ENCODE assay signal across 13 cellular contexts in the genomic region with DNA sequence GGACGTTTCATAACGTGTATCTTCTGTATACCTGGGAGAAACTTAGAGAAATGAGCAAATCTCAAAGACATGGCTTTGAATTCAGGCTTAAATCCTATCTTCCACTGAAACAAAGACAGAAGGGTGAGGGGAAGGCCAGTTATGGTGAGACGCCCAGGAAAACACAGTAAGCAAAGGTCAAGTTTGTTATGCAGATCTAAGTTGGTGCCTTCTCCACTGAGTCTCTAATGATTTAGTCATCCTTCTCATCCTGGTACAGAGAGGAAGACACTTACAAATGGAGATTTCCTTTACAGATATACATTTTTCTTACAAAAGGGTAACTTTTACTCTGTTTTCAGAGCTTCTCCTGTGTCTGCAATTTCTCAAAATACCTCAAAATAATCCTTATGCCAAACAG.
A peak's percentile ranks its signal among the peaks of the same experiment; 100 is the strongest.
DNase-seq lines count a peak whose midpoint lies in the region; ATAC-seq and TF ChIP-seq lines count a peak whose summit lies in the region.
"Had no signal": no experiment of that assay in that cellular context is flagged by ENCODE, and none has a peak within 500 bp of the region (broad histone marks: within the 10 kb centered on the region; RNA-seq: fewer than 3 reads in every experiment).

No MANE protein-coding gene starts in this region.

- H3K9me3 ChIP-seq in RWPE2 (ENCODE audit: severe bottlenecking) (no peaks in the 10 kb centered on the region), heart right ventricle (peaks cover 0 to 14% (median 0%) of the 10 kb centered on the region in 11 donors), smooth muscle cell (replicated peaks; ENCODE audit: low read depth) (no peaks in the 10 kb centered on the region)
- H3K9me3 ChIP-seq: gastroesophageal sphincter, psoas muscle had no signal

- TF ChIP-seq CTCF in RWPE2 (IDR thresholded peaks at IDR 0.05; ENCODE audit: poor library complexity, severe bottlenecking) (no peak), heart right ventricle (IDR thresholded peaks at IDR 0.05) (no peak), smooth muscle cell (IDR thresholded peaks at IDR 0.05; ENCODE audit: borderline replicate concordance, insufficient read depth, poor library complexity, severe bottlenecking) (no peak)

- no peak overlapping the region for H3K4me3 ChIP-seq in RWPE2 (ENCODE audit: severe bottlenecking)
- peak overlapping the region in 8 of 10 donors; percentile 12 to 46 (median 31) for H3K4me3 ChIP-seq in heart right ventricle
- H3K4me3 ChIP-seq in smooth muscle cell = no peak overlapping the region
- H3K4me3 ChIP-seq: gastroesophageal sphincter, psoas muscle had no signal

- H3K4me3 Mint-ChIP-seq in activated CD4-positive, alpha-beta T cell treated with anti-CD3 and anti-CD28 coated beads, Interleukin-2, amount 10 ng/mL, durations not matched to agents 24 days and 14 days = peak overlapping the region; percentile 91
- H3K4me3 Mint-ChIP-seq: activated CD4-positive, alpha-beta memory T cell treated with anti-CD3 and anti-CD28 coated beads for 36 hours had no signal

- peaks cover 40% of the 10 kb centered on the region for H3K4me1 Mint-ChIP-seq in activated CD4-positive, alpha-beta T cell treated with anti-CD3 and anti-CD28 coated beads, Interleukin-2, amount 10 ng/mL, durations not matched to agents 24 days and 14 days

- H3K4me2 ChIP-seq in smooth muscle cell = peak overlapping the region; percentile 69

- H3K36me3 ChIP-seq in RWPE2 (ENCODE audit: low read depth) (no peaks in the 10 kb centered on the region), heart right ventricle (no peaks in the 10 kb centered on the region), smooth muscle cell (ENCODE audit: low read depth) (no peaks in the 10 kb centered on the region)
- H3K36me3 ChIP-seq: gastroesophageal sphincter had no signal

- intact Hi-C loops in activated CD4-positive, alpha-beta T cell treated with anti-CD3 and anti-CD28 coated beads, Interleukin-2, amount 10 ng/mL, durations not matched to agents 24 days and 14 days (cut with micrococcal nuclease) = loop anchor here (5.0 kb wide), 1 partner anchor 118 kb away; no protein-coding TSS in a partner anchor
- intact Hi-C loops in heart right ventricle (cut with DNase I) = no loop called here

- H3K27ac Mint-ChIP-seq in activated CD4-positive, alpha-beta T cell treated with anti-CD3 and anti-CD28 coated beads, Interleukin-2, amount 10 ng/mL, durations not matched to agents 24 days and 14 days = peak overlapping the region; percentile 62
- H3K27ac Mint-ChIP-seq: activated CD4-positive, alpha-beta memory T cell treated with anti-CD3 and anti-CD28 coated beads for 36 hours had no signal

- WGBS in heart right ventricle, 2 donors = 49 to 66% methylated on average over 3 of the region's 3 CpGs
- WGBS in smooth muscle cell (ENCODE audit: low lambda C conversion rate) = 41% methylated on average over 3 of the region's 3 CpGs

- H3K27ac ChIP-seq in RWPE2 (ENCODE audit: poor library complexity, severe bottlenecking) = peak overlapping the region; percentile 78
- H3K27ac ChIP-seq in heart right ventricle = peak overlapping the region in 6 of 10 donors; percentile 1 to 89 (median 39)
- H3K27ac ChIP-seq in smooth muscle cell (ENCODE audit: low read depth) = peak overlapping the region; percentile 97
- H3K27ac ChIP-seq: psoas muscle had no signal

- no peaks in the 10 kb centered on the region for H3K27me3 Mint-ChIP-seq in activated CD4-positive, alpha-beta T cell treated with anti-CD3 and anti-CD28 coated beads, Interleukin-2, amount 10 ng/mL, durations not matched to agents 24 days and 14 days

- no peak for ATAC-seq in RWPE2 (ENCODE audit: low read depth)
- peak in 1 of 8 donors; percentile 36 for ATAC-seq in heart right ventricle
- ATAC-seq: gastroesophageal sphincter, psoas muscle had no signal

- H3K4me1 ChIP-seq in RWPE2 (ENCODE audit: insufficient read depth, poor library complexity, severe bottlenecking) (peaks cover 28% of the 10 kb centered on the region), heart right ventricle (peaks cover 0 to 64% (median 4%) of the 10 kb centered on the region in 9 donors), smooth muscle cell (ENCODE audit: low read depth) (no peaks in the 10 kb centered on the region)
- H3K4me1 ChIP-seq: psoas muscle had no signal

- H3F3A ChIP-seq in smooth muscle cell (ENCODE audit: low read depth) = peaks cover 10% of the 10 kb centered on the region

- peaks cover 23% of the 10 kb centered on the region for H3K9me3 Mint-ChIP-seq in activated CD4-positive, alpha-beta T cell treated with anti-CD3 and anti-CD28 coated beads, Interleukin-2, amount 10 ng/mL, durations not matched to agents 24 days and 14 days

- no peak for DNase-seq in activated CD4-positive, alpha-beta T cell treated with anti-CD3 and anti-CD28 coated beads, Interleukin-2, amount 10 ng/mL, durations not matched to agents 24 days and 14 days
- no peak for DNase-seq in activated CD4-positive, alpha-beta T cell treated with anti-CD3 and anti-CD28 coated beads, Interleukin-2, amount 50 U/mL, for 48 hours
- DNase-seq in RWPE2 (ENCODE audit: low spot score) (no peak), heart right ventricle (no peak), smooth muscle cell (lab: John Stamatoyannopoulos, UW; ENCODE audit: unreplicated experiment) (no peak), NCI-H446 treated with DMSO at 0.1 percent for 48 hours (lab: John Stamatoyannopoulos, UW) (no peak), 8988T (no peak)
- DNase-seq in stimulated activated naive CD4-positive, alpha-beta T cell (lab: John Stamatoyannopoulos, UW) = no peak
- DNase-seq: activated CD4-positive, alpha-beta memory T cell treated with anti-CD3 and anti-CD28 coated beads for 36 hours; DMS53; NCI-H446; psoas muscle had no signal

- no peaks in the 10 kb centered on the region for H4K20me1 ChIP-seq in smooth muscle cell (ENCODE audit: low read depth)

- H3K79me2 ChIP-seq in smooth muscle cell (ENCODE audit: low read depth) = no peaks in the 10 kb centered on the region

- peaks cover 16% of the 10 kb centered on the region for H3K36me3 Mint-ChIP-seq in activated CD4-positive, alpha-beta T cell treated with anti-CD3 and anti-CD28 coated beads, Interleukin-2, amount 10 ng/mL, durations not matched to agents 24 days and 14 days (ENCODE audit: low read depth)

- H2AFZ ChIP-seq in smooth muscle cell (ENCODE audit: low read depth) = peak overlapping the region; percentile 65

- peak overlapping the region; percentile 20 for H3K9ac ChIP-seq in smooth muscle cell (ENCODE audit: low read depth)

- no peaks in the 10 kb centered on the region for H3K27me3 ChIP-seq in RWPE2 (ENCODE audit: insufficient read depth, poor library complexity, severe bottlenecking)
- H3K27me3 ChIP-seq in heart right ventricle = no peaks in the 10 kb centered on the region
- no peaks in the 10 kb centered on the region for H3K27me3 ChIP-seq in smooth muscle cell (ENCODE audit: low read depth)
- H3K27me3 ChIP-seq: gastroesophageal sphincter had no signal

Comparison
In these comparisons a context has a peak if more than half of its experiments do, and no peak if none do; other contexts are left out.
1. H3K27ac ChIP-seq: peak in every context shown above with its lines; median percentile 97 in smooth muscle cell; 78 in RWPE2; 39 in heart right ventricle.
2. H3K4me3 ChIP-seq: peak in heart right ventricle (8 of 10); none in RWPE2 (single experiment) and smooth muscle cell (single experiment).